In genomic region chr10:109778993-109779392, GRCh38 we compare ENCODE assay signal across 38 cellular contexts.
"Had no signal": no experiment of that assay in that cellular context is flagged by ENCODE, and none has a peak within 500 bp of the region (broad histone marks: within the 10 kb centered on the region; RNA-seq: fewer than 3 reads in every experiment).

No MANE protein-coding gene starts in this region.

- H3K27me3 Mint-ChIP-seq: activated CD4-positive, alpha-beta memory T cell treated with anti-CD3 and anti-CD28 coated beads, Interleukin-2, amount 10 ng/mL, durations not matched to agents 7 days and 5 days; activated CD4-positive, alpha-beta T cell treated with anti-CD3 and anti-CD28 coated beads, Interleukin-2, amount 10 ng/mL, durations not matched to agents 7 days and 5 days; activated CD8-positive, alpha-beta memory T cell treated with anti-CD3 and anti-CD28 coated beads, Interleukin-2, amount 10 ng/mL, durations not matched to agents 7 days and 5 days; activated naive CD8-positive, alpha-beta T cell treated with anti-CD3 and anti-CD28 coated beads, Interleukin-2, amount 10 ng/mL, durations not matched to agents 7 days and 5 days; activated naive CD8-positive, alpha-beta T cell treated with anti-CD3 and anti-CD28 coated beads, Interleukin-2, amount 50 U/mL, for 24 hours had no signal

- H3K9me3 ChIP-seq: ascending aorta had no signal

- H3K27ac ChIP-seq: ascending aorta, cardiac muscle cell, WERI-Rb-1 had no signal

- H3K4me1 ChIP-seq: ascending aorta had no signal

- H3K36me3 Mint-ChIP-seq: activated CD8-positive, alpha-beta memory T cell treated with anti-CD3 and anti-CD28 coated beads, Interleukin-2, amount 10 ng/mL, durations not matched to agents 7 days and 5 days; activated naive CD4-positive, alpha-beta T cell treated with anti-CD3 and anti-CD28 coated beads, Interleukin-2, amount 10 ng/mL, durations not matched to agents 7 days and 5 days; activated naive CD4-positive, alpha-beta T cell treated with anti-CD3 and anti-CD28 coated beads, Interleukin-2, amount 50 U/mL, for 24 hours; activated naive CD8-positive, alpha-beta T cell; activated naive CD8-positive, alpha-beta T cell treated with anti-CD3 and anti-CD28 coated beads, Interleukin-2, amount 10 ng/mL, durations not matched to agents 7 days and 5 days; brain; WTC11 had no signal

- DNase-seq: activated CD4-positive, alpha-beta memory T cell treated with anti-CD3 and anti-CD28 coated beads, Interleukin-2, amount 10 ng/mL, durations not matched to agents 7 days and 5 days; activated CD4-positive, alpha-beta T cell treated with anti-CD3 and anti-CD28 coated beads for 1 hour; activated CD4-positive, alpha-beta T cell treated with anti-CD3 and anti-CD28 coated beads for 36 hours; activated CD4-positive, alpha-beta T cell treated with anti-CD3 and anti-CD28 coated beads for 48 hours; activated CD4-positive, alpha-beta T cell treated with anti-CD3 and anti-CD28 coated beads, Interleukin-2, amount 10 ng/mL, durations not matched to agents 7 days and 5 days; activated CD4-positive, alpha-beta T cell treated with anti-CD3 and anti-CD28 coated beads, Interleukin-2, amount 50 U/mL, for 48 hours; activated CD4-positive, CD25-positive, alpha-beta regulatory T cell; activated CD8-positive, alpha-beta memory T cell treated with anti-CD3 and anti-CD28 coated beads for 24 hours; activated CD8-positive, alpha-beta memory T cell treated with anti-CD3 and anti-CD28 coated beads, Interleukin-2, amount 10 ng/mL, durations not matched to agents 7 days and 5 days; activated CD8-positive, alpha-beta memory T cell treated with anti-CD3 and anti-CD28 coated beads, Interleukin-2, amount 50 U/mL, for 48 hours; activated CD8-positive, alpha-beta T cell treated with anti-CD3 and anti-CD28 coated beads, Interleukin-2, amount 10 ng/mL, durations not matched to agents 7 days and 5 days; activated effector memory CD4-positive, alpha-beta T cell treated with Interleukin-2 at 50 U/mL for 16 hours; activated gamma-delta T cell; activated naive CD4-positive, alpha-beta T cell treated with anti-CD3 and anti-CD28 coated beads, Interleukin-2, amount 10 ng/mL, durations not matched to agents 7 days and 5 days; activated naive CD4-positive, alpha-beta T cell treated with Interleukin-2 at 50 U/mL for 16 hours; activated naive CD8-positive, alpha-beta T cell treated with anti-CD3 and anti-CD28 coated beads, Interleukin-2, amount 10 ng/mL, durations not matched to agents 7 days and 5 days; activated naive CD8-positive, alpha-beta T cell treated with anti-CD3 and anti-CD28 coated beads, Interleukin-2, amount 50 U/mL, for 24 hours; activated T-cell treated with anti-CD3 and anti-CD28 coated beads, Interleukin-2, amount 50 U/mL, for 24 hours; activated T-cell treated with anti-CD3 and anti-CD28 coated beads, Interleukin-2, amount 50 U/mL, for 48 hours; amygdala; anterior cingulate cortex; caudate nucleus; cerebellar nuclear complex; T-helper 1 cell; T-helper 2 cell; T-helper 9 cell; WERI-Rb-1 had no signal

- H3K4me1 Mint-ChIP-seq: activated CD4-positive, alpha-beta memory T cell treated with anti-CD3 and anti-CD28 coated beads, Interleukin-2, amount 10 ng/mL, durations not matched to agents 7 days and 5 days; activated CD4-positive, alpha-beta T cell treated with anti-CD3 and anti-CD28 coated beads for 36 hours; activated CD4-positive, alpha-beta T cell treated with anti-CD3 and anti-CD28 coated beads, Interleukin-2, amount 10 ng/mL, durations not matched to agents 7 days and 5 days; activated CD8-positive, alpha-beta memory T cell treated with anti-CD3 and anti-CD28 coated beads, Interleukin-2, amount 10 ng/mL, durations not matched to agents 7 days and 5 days; activated naive CD4-positive, alpha-beta T cell treated with anti-CD3 and anti-CD28 coated beads, Interleukin-2, amount 10 ng/mL, durations not matched to agents 7 days and 5 days; activated naive CD4-positive, alpha-beta T cell treated with anti-CD3 and anti-CD28 coated beads, Interleukin-2, amount 50 U/mL, for 24 hours; activated naive CD8-positive, alpha-beta T cell treated with anti-CD3 and anti-CD28 coated beads, Interleukin-2, amount 10 ng/mL, durations not matched to agents 7 days and 5 days; activated naive CD8-positive, alpha-beta T cell treated with anti-CD3 and anti-CD28 coated beads, Interleukin-2, amount 50 U/mL, for 24 hours; brain; central memory CD8-positive, alpha-beta T cell had no signal

- H3K36me3 ChIP-seq: ascending aorta, cardiac muscle cell, WERI-Rb-1 had no signal

- H3K27ac Mint-ChIP-seq: activated CD4-positive, alpha-beta memory T cell treated with anti-CD3 and anti-CD28 coated beads, Interleukin-2, amount 10 ng/mL, durations not matched to agents 7 days and 5 days; activated CD4-positive, alpha-beta T cell treated with anti-CD3 and anti-CD28 coated beads for 36 hours; activated CD4-positive, alpha-beta T cell treated with anti-CD3 and anti-CD28 coated beads, Interleukin-2, amount 10 ng/mL, durations not matched to agents 7 days and 5 days; activated CD8-positive, alpha-beta memory T cell treated with anti-CD3 and anti-CD28 coated beads, Interleukin-2, amount 10 ng/mL, durations not matched to agents 7 days and 5 days; activated CD8-positive, alpha-beta T cell treated with anti-CD3 and anti-CD28 coated beads, Interleukin-2, amount 10 ng/mL, durations not matched to agents 7 days and 5 days; activated naive CD4-positive, alpha-beta T cell treated with anti-CD3 and anti-CD28 coated beads, Interleukin-2, amount 10 ng/mL, durations not matched to agents 7 days and 5 days; activated naive CD4-positive, alpha-beta T cell treated with anti-CD3 and anti-CD28 coated beads, Interleukin-2, amount 50 U/mL, for 24 hours; activated naive CD8-positive, alpha-beta T cell; activated naive CD8-positive, alpha-beta T cell treated with anti-CD3 and anti-CD28 coated beads, Interleukin-2, amount 10 ng/mL, durations not matched to agents 7 days and 5 days; activated naive CD8-positive, alpha-beta T cell treated with anti-CD3 and anti-CD28 coated beads, Interleukin-2, amount 50 U/mL, for 24 hours; activated T-cell treated with anti-CD3 and anti-CD28 coated beads, Interleukin-2, amount 50 U/mL, for 24 hours; activated T-helper 2 cell treated with anti-CD3 and anti-CD28 coated beads, Interferon-gamma antibody, Interleukin-2, Interleukin-4, amounts not matched to agents 10 μg/mL and 5 μg/mL and 100 μg/mL, durations not matched to agents 14 hours and 24 hours and 36 hours; brain; T-helper 1 cell treated with Interleukin-12 subunit alpha and Interleukin-12 subunit beta and Interleukin-4 antibody, amounts not matched to agents 30 μg/mL and 1 μg/mL, for 36 hours; T-helper 2 cell treated with Interferon-gamma antibody and Interleukin-4, amounts not matched to agents 5 μg/mL and 100 μg/mL, for 36 hours; WTC11 had no signal

- H3K4me3 ChIP-seq: ascending aorta, cardiac muscle cell had no signal

- H3K27me3 ChIP-seq: ascending aorta, cardiac muscle cell had no signal

- ATAC-seq: activated CD4-positive, alpha-beta T cell treated with anti-CD3 and anti-CD28 coated beads for 36 hours; activated CD4-positive, CD25-positive, alpha-beta regulatory T cell treated with anti-CD3 and anti-CD28 coated beads, Interleukin-2, amount 50 U/mL, for 24 hours; activated CD8-positive, alpha-beta memory T cell treated with anti-CD3 and anti-CD28 coated beads, Interleukin-2, amount 10 ng/mL, durations not matched to agents 7 days and 5 days; activated CD8-positive, alpha-beta T cell treated with anti-CD3 and anti-CD28 coated beads, Interleukin-2, amount 10 ng/mL, durations not matched to agents 7 days and 5 days; activated naive CD8-positive, alpha-beta T cell treated with anti-CD3 and anti-CD28 coated beads, Interleukin-2, amount 50 U/mL, for 24 hours; WTC11 had no signal

- H3K4me3 Mint-ChIP-seq: activated CD4-positive, alpha-beta memory T cell treated with anti-CD3 and anti-CD28 coated beads, Interleukin-2, amount 10 ng/mL, durations not matched to agents 7 days and 5 days; activated CD4-positive, alpha-beta T cell treated with anti-CD3 and anti-CD28 coated beads for 36 hours; activated CD4-positive, alpha-beta T cell treated with anti-CD3 and anti-CD28 coated beads, Interleukin-2, amount 10 ng/mL, durations not matched to agents 7 days and 5 days; activated CD8-positive, alpha-beta memory T cell treated with anti-CD3 and anti-CD28 coated beads, Interleukin-2, amount 10 ng/mL, durations not matched to agents 7 days and 5 days; activated CD8-positive, alpha-beta T cell treated with anti-CD3 and anti-CD28 coated beads, Interleukin-2, amount 10 ng/mL, durations not matched to agents 7 days and 5 days; activated naive CD4-positive, alpha-beta T cell treated with anti-CD3 and anti-CD28 coated beads, Interleukin-2, amount 10 ng/mL, durations not matched to agents 7 days and 5 days; activated naive CD4-positive, alpha-beta T cell treated with anti-CD3 and anti-CD28 coated beads, Interleukin-2, amount 50 U/mL, for 24 hours; activated naive CD8-positive, alpha-beta T cell; activated naive CD8-positive, alpha-beta T cell treated with anti-CD3 and anti-CD28 coated beads, Interleukin-2, amount 10 ng/mL, durations not matched to agents 7 days and 5 days; activated naive CD8-positive, alpha-beta T cell treated with anti-CD3 and anti-CD28 coated beads, Interleukin-2, amount 50 U/mL, for 24 hours; activated T-cell treated with anti-CD3 and anti-CD28 coated beads, Interleukin-2, amount 50 U/mL, for 24 hours; brain; central memory CD8-positive, alpha-beta T cell; T-helper 1 cell treated with Interleukin-12 subunit alpha and Interleukin-12 subunit beta and Interleukin-4 antibody, amounts not matched to agents 30 μg/mL and 1 μg/mL, for 36 hours; T-helper 2 cell treated with Interferon-gamma antibody and Interleukin-4, amounts not matched to agents 5 μg/mL and 100 μg/mL, for 36 hours; WTC11 had no signal

- H3K9me3 Mint-ChIP-seq: activated CD4-positive, alpha-beta memory T cell treated with anti-CD3 and anti-CD28 coated beads, Interleukin-2, amount 10 ng/mL, durations not matched to agents 7 days and 5 days; activated CD4-positive, alpha-beta T cell treated with anti-CD3 and anti-CD28 coated beads, Interleukin-2, amount 10 ng/mL, durations not matched to agents 7 days and 5 days; activated naive CD4-positive, alpha-beta T cell treated with anti-CD3 and anti-CD28 coated beads, Interleukin-2, amount 10 ng/mL, durations not matched to agents 7 days and 5 days; activated naive CD4-positive, alpha-beta T cell treated with anti-CD3 and anti-CD28 coated beads, Interleukin-2, amount 50 U/mL, for 24 hours; activated naive CD8-positive, alpha-beta T cell treated with anti-CD3 and anti-CD28 coated beads, Interleukin-2, amount 10 ng/mL, durations not matched to agents 7 days and 5 days; activated naive CD8-positive, alpha-beta T cell treated with anti-CD3 and anti-CD28 coated beads, Interleukin-2, amount 50 U/mL, for 24 hours; activated T-cell treated with anti-CD3 and anti-CD28 coated beads, Interleukin-2, amount 50 U/mL, for 24 hours; activated T-helper 2 cell treated with anti-CD3 and anti-CD28 coated beads, Interferon-gamma antibody, Interleukin-2, Interleukin-4, amounts not matched to agents 10 μg/mL and 5 μg/mL and 100 μg/mL, durations not matched to agents 14 hours and 24 hours and 36 hours; brain; central memory CD8-positive, alpha-beta T cell; T-helper 1 cell treated with Interleukin-12 subunit alpha and Interleukin-12 subunit beta and Interleukin-4 antibody, amounts not matched to agents 30 μg/mL and 1 μg/mL, for 36 hours; T-helper 2 cell treated with Interferon-gamma antibody and Interleukin-4, amounts not matched to agents 5 μg/mL and 100 μg/mL, for 36 hours; WTC11 had no signal
